In the genomic region with DNA sequence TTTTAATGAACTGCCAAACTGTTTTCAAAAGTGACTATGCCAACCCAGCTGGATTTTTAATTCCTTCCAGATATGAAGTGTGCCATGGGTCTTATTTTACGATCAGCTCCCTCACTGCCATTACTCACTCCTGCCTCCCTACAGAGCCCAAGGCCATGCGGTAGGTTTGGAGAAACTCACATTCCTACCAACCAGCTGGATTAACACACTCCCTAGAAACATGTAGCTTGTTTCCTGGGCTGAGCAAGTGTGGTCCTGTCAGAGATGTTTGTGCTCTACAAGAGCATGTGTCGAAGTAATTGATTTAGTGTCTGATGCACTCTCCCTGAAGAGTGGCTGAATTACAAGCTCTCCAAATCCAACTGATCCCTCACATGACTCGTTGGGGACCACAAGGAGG, we compare ENCODE assay signal across 14 cellular contexts.
DNase-seq lines count a peak whose midpoint lies in the region; ATAC-seq, FAIRE-seq and TF ChIP-seq lines count a peak whose summit lies in the region.
"Had no signal": no experiment of that assay in that cellular context is flagged by ENCODE, and none has a peak within 500 bp of the region (broad histone marks: within the 10 kb centered on the region; RNA-seq: fewer than 3 reads in every experiment).

No MANE protein-coding gene starts in this region.

- H3K9me2 ChIP-seq in PC-3 (replicated peaks; ENCODE audit: low read length), result no peaks in the 10 kb centered on the region

- TF ChIP-seq CTCF in PC-3 (conservative IDR thresholded peaks at IDR 0.05; ENCODE audit: low read depth, low read length), result no peak

- no peaks in the 10 kb centered on the region for H3K27me3 ChIP-seq in PC-3 (ENCODE audit: low read length)
- H3K27me3 ChIP-seq: pancreas had no signal

- H3K4me2 ChIP-seq in PC-3 (ENCODE audit: low read length), result peak overlapping the region; percentile 38

- H4K20me1 ChIP-seq in PC-3 (ENCODE audit: low read length), result no peaks in the 10 kb centered on the region

- H3K9me3 ChIP-seq in PC-3 (ENCODE audit: low read length), result no peaks in the 10 kb centered on the region
- H3K9me3 ChIP-seq: pancreas had no signal

- no peak overlapping the region for H3K9ac ChIP-seq in PC-3 (ENCODE audit: low read length)

- H3K4me3 ChIP-seq in PC-3 (ENCODE audit: low read length), result no peak overlapping the region
- H3K4me3 ChIP-seq: pancreas had no signal

- POLR2A ChIA-PET in PC-3 (lab: Charles Lee; ENCODE audit: unreplicated experiment), result no interaction called here

- H2AFZ ChIP-seq in PC-3 (ENCODE audit: low read length), result no peak overlapping the region

- DNase-seq in H4 (ENCODE audit: low spot score), result peak; percentile 40
- peak; percentile 85 for DNase-seq in PC-3
- DNase-seq in fibroblast of gingiva (ENCODE audit: low read depth), result peak; percentile 45
- peak; percentile 54 for DNase-seq in renal cortical epithelial cell (ENCODE audit: low read depth)
- no peak for DNase-seq in stimulated activated naive CD4-positive, alpha-beta T cell (lab: John Stamatoyannopoulos, UW)
- DNase-seq in RCC 7860 (ENCODE audit: low spot score), result no peak
- DNase-seq: activated CD4-positive, alpha-beta T cell treated with anti-CD3 and anti-CD28 coated beads for 4 hours; CD4-positive, CD25-positive, alpha-beta regulatory T cell; NCI-H2029 treated with DMSO at 0.1 percent for 48 hours; pancreas; SHP77 treated with DMSO at 0.1 percent for 48 hours; T-helper 9 cell had no signal

- no peak for FAIRE-seq in RCC 7860 (lab: Jason Lieb, UNC)
- FAIRE-seq: islet of Langerhans, pancreas had no signal

- no TSS peak for BruUV-seq in PC-3 (replicated peaks; lab: Mats Ljungman, UMichigan)

- peaks cover 45% of the 10 kb centered on the region for H3K4me1 ChIP-seq in PC-3 (ENCODE audit: insufficient read depth, low read length)

- H3K79me2 ChIP-seq in PC-3 (ENCODE audit: low read length), result no peaks in the 10 kb centered on the region

- CTCF ChIA-PET in PC-3 (lab: Charles Lee), result interaction anchor here (0.8 to 1.2 kb wide), 2 partner anchors 22 to 369 kb away, joined by 3 to 5 read pairs; no protein-coding TSS in a partner anchor

- H3F3A ChIP-seq in PC-3 (ENCODE audit: low read length, unreplicated experiment), result no peaks in the 10 kb centered on the region

- H3K36me3 ChIP-seq in PC-3 (ENCODE audit: low read depth, low read length), result no peaks in the 10 kb centered on the region
- H3K36me3 ChIP-seq: pancreas had no signal

- intact Hi-C loops in PC-3 (cut with micrococcal nuclease), result no loop called here

- peak; percentile 60 for ATAC-seq in PC-3
- no peak for ATAC-seq in HG02973 (IDR thresholded peaks at IDR 0.05; ENCODE audit: unreplicated experiment)
- ATAC-seq: pancreas had no signal

- H3K27ac ChIP-seq in PC-3 (ENCODE audit: low read length), result peak overlapping the region; percentile 26
- H3K27ac ChIP-seq: pancreas had no signal

Comparison
In these comparisons a context has a peak if more than half of its experiments do, and no peak if none do; other contexts are left out.
1. DNase-seq: peak in H4 (single experiment), PC-3 (single experiment), fibroblast of gingiva (single experiment) and renal cortical epithelial cell (single experiment); none in stimulated activated naive CD4-positive, alpha-beta T cell (0 of 6) and RCC 7860 (single experiment).